22 cellular contexts compared by ENCODE assay signal in genomic region chr13:89169951-89170350, GRCh38.
"Had no signal": no experiment of that assay in that cellular context is flagged by ENCODE, and none has a peak within 500 bp of the region (broad histone marks: within the 10 kb centered on the region; RNA-seq: fewer than 3 reads in every experiment).

No MANE protein-coding gene starts in this region.

- H3K27me3 Mint-ChIP-seq: naive B cell; progenitor cell of endocrine pancreas; stimulated activated memory B cell treated with anti-CD40 and anti-IgM and Interleukin-4, amounts not matched to agents 10 μg/mL and 1 μg/mL and 100 μg/mL, for 72 hours; stimulated activated naive CD8-positive, alpha-beta T cell treated with anti-CD3 and anti-CD28 coated beads, Interleukin-15, amount 100 ng/mL, for 72 hours; type B pancreatic cell had no signal

- H3K9me3 Mint-ChIP-seq: mesothelial cell of epicardium; nephron progenitor cell; neural progenitor cell; stimulated activated naive CD8-positive, alpha-beta T cell treated with anti-CD3 and anti-CD28 coated beads, Interleukin-15, amount 100 ng/mL, for 72 hours; type B pancreatic cell had no signal

- H3K36me3 Mint-ChIP-seq: immature natural killer cell; mesothelial cell of epicardium; naive B cell; natural killer cell; neural progenitor cell; stimulated activated memory B cell treated with anti-CD40 and anti-IgM and Interleukin-4, amounts not matched to agents 10 μg/mL and 1 μg/mL and 100 μg/mL, for 72 hours; type B pancreatic cell had no signal

- H3K4me3 Mint-ChIP-seq: immature natural killer cell; mesothelial cell of epicardium; naive B cell; natural killer cell; nephron progenitor cell; neural progenitor cell; stimulated activated memory B cell treated with anti-CD40 and anti-IgM and Interleukin-4, amounts not matched to agents 10 μg/mL and 1 μg/mL and 100 μg/mL, for 72 hours; stimulated activated naive CD8-positive, alpha-beta T cell treated with anti-CD3 and anti-CD28 coated beads, Interleukin-15, amount 100 ng/mL, for 72 hours; type B pancreatic cell had no signal

- H3K27ac Mint-ChIP-seq: immature natural killer cell; mesothelial cell of epicardium; naive B cell; natural killer cell; nephron progenitor cell; neural progenitor cell; progenitor cell of endocrine pancreas; stimulated activated memory B cell treated with anti-CD40 and anti-IgM and Interleukin-4, amounts not matched to agents 10 μg/mL and 1 μg/mL and 100 μg/mL, for 72 hours; stimulated activated naive CD8-positive, alpha-beta T cell treated with anti-CD3 and anti-CD28 coated beads, Interleukin-15, amount 100 ng/mL, for 72 hours; type B pancreatic cell had no signal

- H3K4me1 Mint-ChIP-seq: immature natural killer cell; mesothelial cell of epicardium; naive B cell; natural killer cell; nephron progenitor cell; neural progenitor cell; stimulated activated memory B cell treated with anti-CD40 and anti-IgM and Interleukin-4, amounts not matched to agents 10 μg/mL and 1 μg/mL and 100 μg/mL, for 72 hours; stimulated activated naive CD8-positive, alpha-beta T cell treated with anti-CD3 and anti-CD28 coated beads, Interleukin-15, amount 100 ng/mL, for 72 hours had no signal

- DNase-seq: hypothalamus; immature natural killer cell; left ventricle myocardium inferior; mesendoderm; naive B cell; natural killer cell; nephron progenitor cell; ovary; right lobe of liver; stimulated activated CD4-positive, alpha-beta T cell treated with anti-CD3 and anti-CD28 coated beads, Interleukin-1b, Interleukin-23, amount 100 ng/mL, for 48 hours; stimulated activated CD4-positive, alpha-beta T cell treated with anti-CD3 and anti-CD28 coated beads, Interleukin-2, amount 100 ng/mL, for 48 hours; stimulated activated CD4-positive, alpha-beta T cell treated with anti-CD3 and anti-CD28 coated beads, Interleukin-4, amount 100 ng/mL, for 4 hours; stimulated activated CD8-positive, alpha-beta memory T cell treated with anti-CD3 and anti-CD28 coated beads, Interleukin-4, amount 100 ng/mL, for 48 hours; stimulated activated naive CD4-positive, alpha-beta T cell treated with Interleukin-2 at 50 U/mL for 16 hours; stimulated activated naive CD8-positive, alpha-beta T cell treated with anti-CD3 and anti-CD28 coated beads, Interleukin-15, amount 100 ng/mL, for 72 hours; substantia nigra; uterus had no signal
